Comparison of ENCODE assay signal across 1 cellular context in the genomic region with DNA sequence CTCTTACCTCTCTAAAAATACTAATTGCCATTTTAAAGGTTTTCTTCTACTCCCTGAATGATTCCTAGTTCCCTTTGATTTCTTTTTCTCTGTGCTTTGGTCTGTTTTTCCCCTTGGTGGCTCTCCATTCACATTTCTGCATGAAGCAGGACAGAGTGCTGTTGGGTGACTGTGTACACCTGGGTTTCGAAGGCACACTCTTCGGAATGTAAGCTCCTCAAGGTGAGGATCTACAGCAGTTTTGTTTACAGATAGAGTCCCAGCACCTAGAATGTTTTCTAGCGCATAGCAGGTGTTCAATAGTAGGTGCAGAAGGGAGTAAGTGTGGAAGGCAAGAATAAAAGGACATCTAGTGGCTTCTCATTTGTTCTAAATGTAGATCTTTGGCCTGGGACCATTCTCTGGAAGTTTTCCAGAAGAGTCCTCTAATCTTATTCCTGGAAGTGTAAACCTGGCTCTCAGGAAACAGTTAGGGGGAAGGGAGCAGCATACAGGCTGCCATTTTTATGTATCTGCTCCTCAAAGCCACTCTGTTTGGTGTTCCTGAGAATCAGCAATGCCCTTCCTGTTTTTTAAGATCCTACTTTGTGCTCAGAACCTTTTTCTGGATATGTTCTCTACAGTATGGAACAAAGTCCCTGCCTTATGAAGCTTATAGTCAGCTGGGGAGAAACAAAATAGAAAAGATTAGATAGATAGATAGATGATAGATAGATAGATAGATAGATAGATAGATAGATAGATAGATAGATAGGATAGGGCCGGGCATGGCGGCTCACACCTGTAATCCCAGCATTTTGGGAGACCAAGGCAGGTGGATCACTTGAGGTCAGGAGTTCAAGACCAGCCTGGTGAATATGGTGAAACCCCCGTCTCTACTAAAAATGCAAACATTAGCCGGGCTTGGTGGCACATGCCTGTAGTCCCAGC.
TF ChIP-seq lines count a peak whose summit lies in the region.

No MANE protein-coding gene starts in this region.

TF ChIP-seq in HepG2, 621 proteins besides CTCF, POLR2A, EP300 and RAD21:
- TF ChIP-seq ESRRA (CRISPR knock-in tag; IDR thresholded peaks at IDR 0.05; ENCODE audit: low read depth) (no peak), SIN3A (IDR thresholded peaks at IDR 0.05; ENCODE audit: borderline replicate concordance, low read depth, low read length) (no peak), ZNF564 (CRISPR knock-in tag; IDR thresholded peaks at IDR 0.05) (no peak), KDM3A (CRISPR knock-in tag; IDR thresholded peaks at IDR 0.05; ENCODE audit: low read depth) (no peak), ZNF333 (CRISPR knock-in tag; IDR thresholded peaks at IDR 0.05; ENCODE audit: borderline replicate concordance) (no peak), ZNF383 (CRISPR knock-in tag; IDR thresholded peaks at IDR 0.05; ENCODE audit: borderline replicate concordance) (no peak), REPIN1 (CRISPR knock-in tag; IDR thresholded peaks at IDR 0.05; ENCODE audit: borderline replicate concordance, low read depth) (no peak)
- TF ChIP-seq, protein P1, sequence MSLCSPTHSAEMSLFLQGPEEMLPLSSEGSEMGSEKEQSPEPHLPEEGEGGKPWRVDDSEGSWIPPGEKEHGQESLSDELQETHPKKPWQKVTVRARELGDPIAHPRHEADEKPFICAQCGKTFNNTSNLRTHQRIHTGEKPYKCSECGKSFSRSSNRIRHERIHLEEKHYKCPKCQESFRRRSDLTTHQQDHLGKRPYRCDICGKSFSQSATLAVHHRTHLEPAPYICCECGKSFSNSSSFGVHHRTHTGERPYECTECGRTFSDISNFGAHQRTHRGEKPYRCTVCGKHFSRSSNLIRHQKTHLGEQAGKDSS (CRISPR knock-in tag; IDR thresholded peaks at IDR 0.05; ENCODE audit: borderline replicate concordance, low read depth), result no peak
- TF ChIP-seq, protein P2, sequence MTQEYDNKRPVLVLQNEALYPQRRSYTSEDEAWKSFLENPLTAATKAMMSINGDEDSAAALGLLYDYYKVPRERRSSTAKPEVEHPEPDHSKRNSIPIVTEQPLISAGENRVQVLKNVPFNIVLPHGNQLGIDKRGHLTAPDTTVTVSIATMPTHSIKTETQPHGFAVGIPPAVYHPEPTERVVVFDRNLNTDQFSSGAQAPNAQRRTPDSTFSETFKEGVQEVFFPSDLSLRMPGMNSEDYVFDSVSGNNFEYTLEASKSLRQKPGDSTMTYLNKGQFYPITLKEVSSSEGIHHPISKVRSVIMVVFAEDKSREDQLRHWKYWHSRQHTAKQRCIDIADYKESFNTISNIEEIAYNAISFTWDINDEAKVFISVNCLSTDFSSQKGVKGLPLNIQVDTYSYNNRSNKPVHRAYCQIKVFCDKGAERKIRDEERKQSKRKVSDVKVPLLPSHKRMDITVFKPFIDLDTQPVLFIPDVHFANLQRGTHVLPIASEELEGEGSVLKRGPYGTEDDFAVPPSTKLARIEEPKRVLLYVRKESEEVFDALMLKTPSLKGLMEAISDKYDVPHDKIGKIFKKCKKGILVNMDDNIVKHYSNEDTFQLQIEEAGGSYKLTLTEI (CRISPR knock-in tag; conservative IDR thresholded peaks at IDR 0.05), result no peak
